ENCODE assay signal across 21 cellular contexts in genomic region chr18:8081267-8081666, GRCh38.
"Had no signal": no experiment of that assay in that cellular context is flagged by ENCODE, and none has a peak within 500 bp of the region (broad histone marks: within the 10 kb centered on the region; RNA-seq: fewer than 3 reads in every experiment).

No MANE protein-coding gene starts in this region.

- H3K9me3 ChIP-seq: heart right ventricle, stomach, suprapubic skin had no signal

- H3K27me3 ChIP-seq: cardiac muscle cell, heart right ventricle, stomach, suprapubic skin had no signal

- H3K4me1 ChIP-seq: suprapubic skin had no signal

- H3K27ac ChIP-seq: cardiac muscle cell, heart right ventricle, stomach, suprapubic skin had no signal

- H3K4me2 ChIP-seq: smooth muscle cell had no signal

- H3K4me3 ChIP-seq: cardiac muscle cell, heart right ventricle, smooth muscle cell, stomach, suprapubic skin had no signal

- ATAC-seq: activated T-cell treated with anti-CD3 and anti-CD28 coated beads, Interleukin-2, amount 50 U/mL, for 72 hours; left cardiac atrium; naive thymus-derived CD4-positive, alpha-beta T cell; sciatic nerve; stimulated activated memory B cell treated with anti-CD40 and anti-IgM and Interleukin-4, amounts not matched to agents 10 μg/mL and 1 μg/mL and 100 μg/mL, for 72 hours; T-helper 17 cell had no signal

- H3K36me3 ChIP-seq: cardiac muscle cell, suprapubic skin had no signal

- DNase-seq: activated CD4-positive, alpha-beta memory T cell treated with anti-CD3 and anti-CD28 coated beads for 36 hours; activated CD4-positive, alpha-beta T cell treated with anti-CD3 and anti-CD28 coated beads for 48 hours; activated effector memory CD4-positive, alpha-beta T cell treated with Interleukin-2 at 50 U/mL for 16 hours; activated naive CD4-positive, alpha-beta T cell treated with anti-CD3 and anti-CD28 coated beads, Interleukin-2, amount 10 ng/mL, durations not matched to agents 7 days and 5 days; activated T-cell treated with anti-CD3 and anti-CD28 coated beads, Interleukin-2, amount 50 U/mL, for 72 hours; amygdala; heart right ventricle; islet precursor cell; left cardiac atrium; naive thymus-derived CD4-positive, alpha-beta T cell; occipital lobe; posterior cingulate gyrus; stimulated activated CD4-positive, alpha-beta T cell treated with anti-CD3 and anti-CD28 coated beads, Interleukin-15, amount 100 ng/mL, for 24 hours; stomach; T-helper 17 cell; trophoblast cell had no signal
